ENCODE assay signal across 8 cellular contexts in genomic region chr10:80662429-80663211, GRCh38.
DNase-seq lines count a peak whose midpoint lies in the region; ATAC-seq and TF ChIP-seq lines count a peak whose summit lies in the region.

No MANE protein-coding gene starts in this region.

- TF ChIP-seq POLR2A in ovary (IDR thresholded peaks at IDR 0.05), result no peak

- in situ Hi-C loops in KBM-7 (cut with MboI; ENCODE audit: low pct_unique_long_range_greater_than_20kb, low sequenced_read_pairs), result no loop called here
- in situ Hi-C loops in SK-MEL-5 (cut with HindIII; ENCODE audit: low pct_unique_long_range_greater_than_20kb, low sequenced_read_pairs), result no loop called here

- no peak overlapping the region for H3K27ac Mint-ChIP-seq in activated naive CD4-positive, alpha-beta T cell treated with anti-CD3 and anti-CD28 coated beads, Interleukin-2, amount 50 U/mL, for 24 hours
- H3K27ac Mint-ChIP-seq in glutamatergic neuron (ENCODE audit: unreplicated experiment), result peak overlapping the region; percentile 26

- H3K9me3 ChIP-seq in ovary, result no peaks in the 10 kb centered on the region
- H3K9me3 ChIP-seq in thoracic aorta, result no peaks in the 10 kb centered on the region

- H3K36me3 ChIP-seq in ovary (no peaks in the 10 kb centered on the region), thoracic aorta (no peaks in the 10 kb centered on the region)

- H3K4me3 Mint-ChIP-seq in activated naive CD4-positive, alpha-beta T cell treated with anti-CD3 and anti-CD28 coated beads, Interleukin-2, amount 50 U/mL, for 24 hours, result peak overlapping the region; percentile 60
- peak overlapping the region; percentile 44 for H3K4me3 Mint-ChIP-seq in glutamatergic neuron (ENCODE audit: unreplicated experiment)

- peaks cover 10% of the 10 kb centered on the region for H3K4me1 Mint-ChIP-seq in activated naive CD4-positive, alpha-beta T cell treated with anti-CD3 and anti-CD28 coated beads, Interleukin-2, amount 50 U/mL, for 24 hours
- peaks cover 5% of the 10 kb centered on the region for H3K4me1 Mint-ChIP-seq in glutamatergic neuron (ENCODE audit: low read depth, unreplicated experiment)

- no peak for TF ChIP-seq EP300 in ovary (IDR thresholded peaks at IDR 0.05)

- H3K36me3 Mint-ChIP-seq in activated naive CD4-positive, alpha-beta T cell treated with anti-CD3 and anti-CD28 coated beads, Interleukin-2, amount 50 U/mL, for 24 hours, result no peaks in the 10 kb centered on the region
- H3K36me3 Mint-ChIP-seq in glutamatergic neuron (ENCODE audit: unreplicated experiment), result no peaks in the 10 kb centered on the region

- DNase-seq in DMS53 (lab: John Stamatoyannopoulos, UW) (peak; percentile 88), KBM-7 (peak; percentile 90), SK-MEL-5 (ENCODE audit: low read depth, low spot score) (peak; percentile 84), glutamatergic neuron (peak; percentile 91), ovary (peak; percentile 63 to 85 (median 76)), thoracic aorta (ENCODE audit: low spot score) (peak; percentile 53)

- H3K4me3 ChIP-seq in ovary, result peak overlapping the region; percentile 21
- H3K4me3 ChIP-seq in thoracic aorta, result peak overlapping the region; percentile 60

- H3K4me1 ChIP-seq in ovary (ENCODE audit: insufficient read depth) (no peaks in the 10 kb centered on the region), thoracic aorta (ENCODE audit: control insufficient read depth in 1 of 2, low read depth in 2 of 2) (peaks cover 0 to 13% of the 10 kb centered on the region in 2 donors)

- WGBS in ovary, 3 donors, result 7 to 11% (median 8%) methylated on average over 19 of the region's 19 CpGs

- no peak overlapping the region for H3K27ac ChIP-seq in ovary
- peak overlapping the region; percentile 61 to 66 for H3K27ac ChIP-seq in thoracic aorta

- intact Hi-C loops in ovary (cut with DNase I), result loop anchor here in 1 of 4 donors (5.0 kb wide), 1 partner anchor 220 kb away; no protein-coding TSS in a partner anchor

- TF ChIP-seq CTCF in glutamatergic neuron (IDR thresholded peaks at IDR 0.05; ENCODE audit: partially characterized antibody, unreplicated experiment), result peak; percentile 85
- TF ChIP-seq CTCF in ovary (IDR thresholded peaks at IDR 0.05), result peak; percentile 65 to 73 (median 71)
- TF ChIP-seq CTCF in thoracic aorta (IDR thresholded peaks at IDR 0.05), result peak; percentile 88

- peak; percentile 86 for ATAC-seq in GM21529 (IDR thresholded peaks at IDR 0.05; ENCODE audit: unreplicated experiment)
- peak; percentile 83 for ATAC-seq in thoracic aorta (ENCODE audit: insufficient number of reproducible peaks, low FRiP score, low read depth)

- peaks cover 12% of the 10 kb centered on the region for H3K27me3 Mint-ChIP-seq in activated naive CD4-positive, alpha-beta T cell treated with anti-CD3 and anti-CD28 coated beads, Interleukin-2, amount 50 U/mL, for 24 hours
- H3K27me3 Mint-ChIP-seq in glutamatergic neuron (ENCODE audit: unreplicated experiment), result peaks cover 4% of the 10 kb centered on the region

- no peaks in the 10 kb centered on the region for H3K9me3 Mint-ChIP-seq in activated naive CD4-positive, alpha-beta T cell treated with anti-CD3 and anti-CD28 coated beads, Interleukin-2, amount 50 U/mL, for 24 hours
- no peaks in the 10 kb centered on the region for H3K9me3 Mint-ChIP-seq in glutamatergic neuron (ENCODE audit: unreplicated experiment)

- H3K27me3 ChIP-seq in ovary (no peaks in the 10 kb centered on the region), thoracic aorta (replicated peaks; ENCODE audit: insufficient read depth) (no peaks in the 10 kb centered on the region)

Comparison
In these comparisons a context has a peak if more than half of its experiments do, and no peak if none do; other contexts are left out.
1. H3K27ac ChIP-seq: peak in thoracic aorta (2 of 2); none in ovary (0 of 2).
2. Peak in every context shown above with its lines, with median percentiles within 50 percentile points of each other: DNase-seq and CTCF ChIP-seq.